Comparison of ENCODE assay signal across 13 cellular contexts in genomic region chr12:31906581-31907286, GRCh38. TPM values are rescaled to one million over a fixed set of nuclear protein-coding genes. Genes with fewer than 3 reads are reported as not detected.
DNase-seq lines count a peak whose midpoint lies in the region; ATAC-seq lines count a peak whose summit lies in the region.
"Had no signal": no experiment of that assay in that cellular context is flagged by ENCODE, and none has a peak within 500 bp of the region (broad histone marks: within the 10 kb centered on the region; RNA-seq: fewer than 3 reads in every experiment).

No MANE protein-coding gene starts in this region.

- intact Hi-C loops in activated CD4-positive, alpha-beta memory T cell treated with anti-CD3 and anti-CD28 coated beads for 36 hours (cut with micrococcal nuclease), result no loop called here
- intact Hi-C loops in left colon (cut with DNase I, micrococcal nuclease), result no loop called here

- H3K27ac Mint-ChIP-seq in activated CD4-positive, alpha-beta memory T cell treated with anti-CD3 and anti-CD28 coated beads for 36 hours, result peak overlapping the region; percentile 28
- no peak overlapping the region for H3K27ac Mint-ChIP-seq in activated CD4-positive, alpha-beta memory T cell treated with anti-CD3 and anti-CD28 coated beads, Interleukin-2, amount 10 ng/mL, durations not matched to agents 7 days and 5 days
- H3K27ac Mint-ChIP-seq in activated naive CD8-positive, alpha-beta T cell treated with anti-CD3 and anti-CD28 coated beads, Interleukin-2, amount 50 U/mL, for 24 hours, result peak overlapping the region; percentile 36
- peak overlapping the region; percentile 98 for H3K27ac Mint-ChIP-seq in stimulated activated naive B cell treated with anti-CD40 and anti-IgM and Interleukin-4, amounts not matched to agents 10 μg/mL and 1 μg/mL and 100 μg/mL, for 72 hours
- H3K27ac Mint-ChIP-seq: activated CD8-positive, alpha-beta T cell treated with anti-CD3 and anti-CD28 coated beads, Interleukin-2, amount 10 ng/mL, durations not matched to agents 7 days and 5 days had no signal

- in situ Hi-C loops in KBM-7 (cut with MboI; ENCODE audit: low pct_unique_long_range_greater_than_20kb, low sequenced_read_pairs), result no loop called here

- peak; percentile 20 for ATAC-seq in activated naive CD8-positive, alpha-beta T cell treated with anti-CD3 and anti-CD28 coated beads, Interleukin-2, amount 50 U/mL, for 24 hours
- peak; percentile 94 to 96 for ATAC-seq in stimulated activated naive B cell treated with anti-CD40 and anti-IgM and Interleukin-4, amounts not matched to agents 10 μg/mL and 1 μg/mL and 100 μg/mL, for 72 hours (replicated peaks)
- no peak for ATAC-seq in left colon
- no peak for ATAC-seq in GM18511 (IDR thresholded peaks at IDR 0.05; ENCODE audit: unreplicated experiment)
- ATAC-seq: activated CD8-positive, alpha-beta T cell treated with anti-CD3 and anti-CD28 coated beads, Interleukin-2, amount 10 ng/mL, durations not matched to agents 7 days and 5 days had no signal

- H3K36me3 ChIP-seq in H7 (replicated peaks; ENCODE audit: control insufficient read depth, insufficient read depth, low read length), result no peaks in the 10 kb centered on the region
- H3K36me3 ChIP-seq: tibial nerve had no signal

- H3K4me3 Mint-ChIP-seq in activated CD4-positive, alpha-beta memory T cell treated with anti-CD3 and anti-CD28 coated beads for 36 hours, result no peak overlapping the region
- H3K4me3 Mint-ChIP-seq in activated CD4-positive, alpha-beta memory T cell treated with anti-CD3 and anti-CD28 coated beads, Interleukin-2, amount 10 ng/mL, durations not matched to agents 7 days and 5 days, result no peak overlapping the region
- no peak overlapping the region for H3K4me3 Mint-ChIP-seq in activated naive CD8-positive, alpha-beta T cell treated with anti-CD3 and anti-CD28 coated beads, Interleukin-2, amount 50 U/mL, for 24 hours
- peak overlapping the region; percentile 67 to 73 for H3K4me3 Mint-ChIP-seq in stimulated activated naive B cell treated with anti-CD40 and anti-IgM and Interleukin-4, amounts not matched to agents 10 μg/mL and 1 μg/mL and 100 μg/mL, for 72 hours
- H3K4me3 Mint-ChIP-seq: activated CD8-positive, alpha-beta T cell treated with anti-CD3 and anti-CD28 coated beads, Interleukin-2, amount 10 ng/mL, durations not matched to agents 7 days and 5 days had no signal

- H3K27me3 Mint-ChIP-seq in activated CD4-positive, alpha-beta memory T cell treated with anti-CD3 and anti-CD28 coated beads for 36 hours, result no peaks in the 10 kb centered on the region
- H3K27me3 Mint-ChIP-seq in activated CD4-positive, alpha-beta memory T cell treated with anti-CD3 and anti-CD28 coated beads, Interleukin-2, amount 10 ng/mL, durations not matched to agents 7 days and 5 days, result no peaks in the 10 kb centered on the region
- no peaks in the 10 kb centered on the region for H3K27me3 Mint-ChIP-seq in activated naive CD8-positive, alpha-beta T cell treated with anti-CD3 and anti-CD28 coated beads, Interleukin-2, amount 50 U/mL, for 24 hours
- no peaks in the 10 kb centered on the region for H3K27me3 Mint-ChIP-seq in stimulated activated naive B cell treated with anti-CD40 and anti-IgM and Interleukin-4, amounts not matched to agents 10 μg/mL and 1 μg/mL and 100 μg/mL, for 72 hours

- no peaks in the 10 kb centered on the region for H3K27me3 ChIP-seq in H7 (ENCODE audit: control insufficient read depth, insufficient read depth, low read length)
- H3K27me3 ChIP-seq: tibial nerve had no signal

- no peak overlapping the region for H3K4me3 ChIP-seq in H7 (ENCODE audit: insufficient read depth, low read depth, low read length)
- H3K4me3 ChIP-seq: tibial nerve had no signal

- H3K4me1 Mint-ChIP-seq in activated CD4-positive, alpha-beta memory T cell treated with anti-CD3 and anti-CD28 coated beads for 36 hours (ENCODE audit: low read depth), result peaks cover 12% of the 10 kb centered on the region
- peaks cover 3% of the 10 kb centered on the region for H3K4me1 Mint-ChIP-seq in activated CD4-positive, alpha-beta memory T cell treated with anti-CD3 and anti-CD28 coated beads, Interleukin-2, amount 10 ng/mL, durations not matched to agents 7 days and 5 days
- peaks cover 17% of the 10 kb centered on the region for H3K4me1 Mint-ChIP-seq in activated naive CD8-positive, alpha-beta T cell treated with anti-CD3 and anti-CD28 coated beads, Interleukin-2, amount 50 U/mL, for 24 hours
- H3K4me1 Mint-ChIP-seq in stimulated activated naive B cell treated with anti-CD40 and anti-IgM and Interleukin-4, amounts not matched to agents 10 μg/mL and 1 μg/mL and 100 μg/mL, for 72 hours, result peaks cover 27 to 35% of the 10 kb centered on the region in 2 donors

- peaks cover 18% of the 10 kb centered on the region for H3K36me3 Mint-ChIP-seq in activated CD4-positive, alpha-beta memory T cell treated with anti-CD3 and anti-CD28 coated beads for 36 hours
- peaks cover 37% of the 10 kb centered on the region for H3K36me3 Mint-ChIP-seq in activated CD4-positive, alpha-beta memory T cell treated with anti-CD3 and anti-CD28 coated beads, Interleukin-2, amount 10 ng/mL, durations not matched to agents 7 days and 5 days (ENCODE audit: low read depth)
- peaks cover 18% of the 10 kb centered on the region for H3K36me3 Mint-ChIP-seq in activated naive CD8-positive, alpha-beta T cell treated with anti-CD3 and anti-CD28 coated beads, Interleukin-2, amount 50 U/mL, for 24 hours (ENCODE audit: low read depth)
- H3K36me3 Mint-ChIP-seq in stimulated activated naive B cell treated with anti-CD40 and anti-IgM and Interleukin-4, amounts not matched to agents 10 μg/mL and 1 μg/mL and 100 μg/mL, for 72 hours, result peaks cover 13 to 31% of the 10 kb centered on the region in 2 donors

- DNase-seq in activated CD4-positive, alpha-beta memory T cell treated with anti-CD3 and anti-CD28 coated beads for 36 hours, result no peak
- DNase-seq in activated CD4-positive, alpha-beta memory T cell treated with anti-CD3 and anti-CD28 coated beads, Interleukin-2, amount 10 ng/mL, durations not matched to agents 7 days and 5 days, result no peak
- DNase-seq in KBM-7, result peak; percentile 97
- DNase-seq in activated naive CD8-positive, alpha-beta T cell treated with anti-CD3 and anti-CD28 coated beads, Interleukin-2, amount 50 U/mL, for 24 hours, result no peak
- DNase-seq in stimulated activated naive B cell treated with anti-CD40 and anti-IgM and Interleukin-4, amounts not matched to agents 10 μg/mL and 1 μg/mL and 100 μg/mL, for 72 hours, result peak; percentile 76
- DNase-seq in H7, result no peak
- DNase-seq in left colon, result no peak
- DNase-seq: activated CD8-positive, alpha-beta T cell treated with anti-CD3 and anti-CD28 coated beads, Interleukin-2, amount 10 ng/mL, durations not matched to agents 7 days and 5 days; cortex of kidney; DMS53; NCI-H1694 had no signal

- peaks cover 26% of the 10 kb centered on the region for H3K9me3 Mint-ChIP-seq in activated CD4-positive, alpha-beta memory T cell treated with anti-CD3 and anti-CD28 coated beads for 36 hours
- peaks cover 38% of the 10 kb centered on the region for H3K9me3 Mint-ChIP-seq in activated CD4-positive, alpha-beta memory T cell treated with anti-CD3 and anti-CD28 coated beads, Interleukin-2, amount 10 ng/mL, durations not matched to agents 7 days and 5 days
- H3K9me3 Mint-ChIP-seq in activated naive CD8-positive, alpha-beta T cell treated with anti-CD3 and anti-CD28 coated beads, Interleukin-2, amount 50 U/mL, for 24 hours, result peaks cover 38% of the 10 kb centered on the region
- peaks cover 25 to 28% of the 10 kb centered on the region in 2 donors for H3K9me3 Mint-ChIP-seq in stimulated activated naive B cell treated with anti-CD40 and anti-IgM and Interleukin-4, amounts not matched to agents 10 μg/mL and 1 μg/mL and 100 μg/mL, for 72 hours

- CTCF ChIA-PET in activated CD4-positive, alpha-beta memory T cell treated with anti-CD3 and anti-CD28 coated beads for 36 hours (lab: Charles Lee), result no interaction called here
- CTCF ChIA-PET in activated CD4-positive, alpha-beta memory T cell treated with anti-CD3 and anti-CD28 coated beads, Interleukin-2, amount 10 ng/mL, durations not matched to agents 7 days and 5 days (lab: Charles Lee), result no interaction called here

- POLR2A ChIA-PET in activated CD4-positive, alpha-beta memory T cell treated with anti-CD3 and anti-CD28 coated beads for 36 hours (lab: Charles Lee), result no interaction called here
- POLR2A ChIA-PET in activated CD4-positive, alpha-beta memory T cell treated with anti-CD3 and anti-CD28 coated beads, Interleukin-2, amount 10 ng/mL, durations not matched to agents 7 days and 5 days (lab: Charles Lee), result no interaction called here

RNA-seq across cellular contexts. Expression of gene RESF1, which starts 52.5 kb away (rescaled TPM):
- total RNA-seq in activated CD4-positive, alpha-beta memory T cell treated with anti-CD3 and anti-CD28 coated beads for 36 hours, result 10 to 100 TPM; 62.4 to 67.0 TPM
- total RNA-seq in activated CD4-positive, alpha-beta memory T cell treated with anti-CD3 and anti-CD28 coated beads, Interleukin-2, amount 10 ng/mL, durations not matched to agents 7 days and 5 days, result 100 to 1,000 TPM; 152 to 154 TPM
- 51.8 and 69.6 TPM in 2 replicates for total RNA-seq in H7 (2014; rRNA removed; shearing (Covaris generic))
- 10 to 100 TPM; 27.7 to 38.2 TPM for total RNA-seq in left colon

Comparison
In these comparisons a context has a peak if more than half of its experiments do, and no peak if none do; other contexts are left out.
1. DNase-seq: peak in KBM-7 (single experiment) and stimulated activated naive B cell treated with anti-CD40 and anti-IgM and Interleukin-4, amounts not matched to agents 10 μg/mL and 1 μg/mL and 100 μg/mL, for 72 hours (single experiment); none in activated CD4-positive, alpha-beta memory T cell treated with anti-CD3 and anti-CD28 coated beads for 36 hours (single experiment), activated CD4-positive, alpha-beta memory T cell treated with anti-CD3 and anti-CD28 coated beads, Interleukin-2, amount 10 ng/mL, durations not matched to agents 7 days and 5 days (single experiment), activated naive CD8-positive, alpha-beta T cell treated with anti-CD3 and anti-CD28 coated beads, Interleukin-2, amount 50 U/mL, for 24 hours (single experiment), H7 (single experiment) and left colon (0 of 2).
2. H3K4me3 Mint-ChIP-seq: peak in stimulated activated naive B cell treated with anti-CD40 and anti-IgM and Interleukin-4, amounts not matched to agents 10 μg/mL and 1 μg/mL and 100 μg/mL, for 72 hours (2 of 2); none in activated CD4-positive, alpha-beta memory T cell treated with anti-CD3 and anti-CD28 coated beads for 36 hours (single experiment), activated CD4-positive, alpha-beta memory T cell treated with anti-CD3 and anti-CD28 coated beads, Interleukin-2, amount 10 ng/mL, durations not matched to agents 7 days and 5 days (single experiment) and activated naive CD8-positive, alpha-beta T cell treated with anti-CD3 and anti-CD28 coated beads, Interleukin-2, amount 50 U/mL, for 24 hours (single experiment).
3. ATAC-seq: peak in activated naive CD8-positive, alpha-beta T cell treated with anti-CD3 and anti-CD28 coated beads, Interleukin-2, amount 50 U/mL, for 24 hours (single experiment) and stimulated activated naive B cell treated with anti-CD40 and anti-IgM and Interleukin-4, amounts not matched to agents 10 μg/mL and 1 μg/mL and 100 μg/mL, for 72 hours (2 of 2); none in left colon (single experiment) and GM18511 (single experiment).